Comparison of ENCODE assay signal across 19 cellular contexts in genomic region chr7:92881091-92881485, GRCh38. TPM values are rescaled to one million over a fixed set of nuclear protein-coding genes. Genes with fewer than 3 reads are reported as not detected.
DNase-seq lines count a peak whose midpoint lies in the region; ATAC-seq, FAIRE-seq and TF ChIP-seq lines count a peak whose summit lies in the region.
"Had no signal": no experiment of that assay in that cellular context is flagged by ENCODE, and none has a peak within 500 bp of the region (broad histone marks: within the 10 kb centered on the region; RNA-seq: fewer than 3 reads in every experiment).

No MANE protein-coding gene starts in this region.

- H3K4me1 Mint-ChIP-seq in activated naive CD8-positive, alpha-beta T cell treated with anti-CD3 and anti-CD28 coated beads, Interleukin-2, amount 10 ng/mL, durations not matched to agents 7 days and 5 days = peaks cover 19% of the 10 kb centered on the region
- peaks cover 21% of the 10 kb centered on the region for H3K4me1 Mint-ChIP-seq in activated naive CD8-positive, alpha-beta T cell treated with anti-CD3 and anti-CD28 coated beads for 36 hours
- peaks cover 61% of the 10 kb centered on the region for H3K4me1 Mint-ChIP-seq in activated T-helper 1 cell treated with anti-CD3 and anti-CD28 coated beads, Interleukin-12 subunit alpha, Interleukin-12 subunit beta, Interleukin-2, Interleukin-4 antibody, amounts not matched to agents 30 ng/mL and 10 ng/mL and 1 ng/mL, durations not matched to agents 14 hours and 24 hours and 36 hours (ENCODE audit: low read depth)
- peaks cover 8% of the 10 kb centered on the region in 2 donors for H3K4me1 Mint-ChIP-seq in immature natural killer cell

- peak; percentile 30 for FAIRE-seq in urothelium cell line (lab: Jason Lieb, UNC)
- FAIRE-seq: HTR-8/SVneo had no signal

- POLR2A ChIA-PET in activated naive CD8-positive, alpha-beta T cell treated with anti-CD3 and anti-CD28 coated beads, Interleukin-2, amount 10 ng/mL, durations not matched to agents 7 days and 5 days (lab: Charles Lee) = no interaction called here
- POLR2A ChIA-PET in RWPE1 (lab: Yijun Ruan, JAX; ENCODE audit: low non-redundant PET) = no interaction called here

- peaks cover 20% of the 10 kb centered on the region for H3K9me3 Mint-ChIP-seq in activated naive CD8-positive, alpha-beta T cell treated with anti-CD3 and anti-CD28 coated beads, Interleukin-2, amount 10 ng/mL, durations not matched to agents 7 days and 5 days
- peaks cover 32% of the 10 kb centered on the region for H3K9me3 Mint-ChIP-seq in activated naive CD8-positive, alpha-beta T cell treated with anti-CD3 and anti-CD28 coated beads for 36 hours
- H3K9me3 Mint-ChIP-seq in activated T-helper 1 cell treated with anti-CD3 and anti-CD28 coated beads, Interleukin-12 subunit alpha, Interleukin-12 subunit beta, Interleukin-2, Interleukin-4 antibody, amounts not matched to agents 30 ng/mL and 10 ng/mL and 1 ng/mL, durations not matched to agents 14 hours and 24 hours and 36 hours = peaks cover 43% of the 10 kb centered on the region
- peaks cover 0 to 21% (median 13%) of the 10 kb centered on the region in 6 donors for H3K9me3 Mint-ChIP-seq in immature natural killer cell

- peak overlapping the region; percentile 31 for H3K4me3 Mint-ChIP-seq in activated naive CD8-positive, alpha-beta T cell treated with anti-CD3 and anti-CD28 coated beads, Interleukin-2, amount 10 ng/mL, durations not matched to agents 7 days and 5 days
- H3K4me3 Mint-ChIP-seq in activated naive CD8-positive, alpha-beta T cell treated with anti-CD3 and anti-CD28 coated beads for 36 hours = no peak overlapping the region
- H3K4me3 Mint-ChIP-seq in activated T-helper 1 cell treated with anti-CD3 and anti-CD28 coated beads, Interleukin-12 subunit alpha, Interleukin-12 subunit beta, Interleukin-2, Interleukin-4 antibody, amounts not matched to agents 30 ng/mL and 10 ng/mL and 1 ng/mL, durations not matched to agents 14 hours and 24 hours and 36 hours = peak overlapping the region; percentile 43
- H3K4me3 Mint-ChIP-seq in immature natural killer cell = no peak overlapping the region
- H3K4me3 Mint-ChIP-seq: CD4-positive, CD25-positive, alpha-beta regulatory T cell had no signal

- TF ChIP-seq CTCF in RWPE1 (conservative IDR thresholded peaks at IDR 0.05; ENCODE audit: low read depth) = no peak

- peak; percentile 54 for ATAC-seq in activated naive CD8-positive, alpha-beta T cell treated with anti-CD3 and anti-CD28 coated beads, Interleukin-2, amount 10 ng/mL, durations not matched to agents 7 days and 5 days (ENCODE audit: low read depth)
- ATAC-seq in HG02588 (IDR thresholded peaks at IDR 0.05; ENCODE audit: unreplicated experiment) = no peak

- H3K27ac Mint-ChIP-seq in activated naive CD8-positive, alpha-beta T cell treated with anti-CD3 and anti-CD28 coated beads, Interleukin-2, amount 10 ng/mL, durations not matched to agents 7 days and 5 days = peak overlapping the region; percentile 18
- H3K27ac Mint-ChIP-seq in activated naive CD8-positive, alpha-beta T cell treated with anti-CD3 and anti-CD28 coated beads for 36 hours = no peak overlapping the region
- peak overlapping the region; percentile 76 for H3K27ac Mint-ChIP-seq in activated T-helper 1 cell treated with anti-CD3 and anti-CD28 coated beads, Interleukin-12 subunit alpha, Interleukin-12 subunit beta, Interleukin-2, Interleukin-4 antibody, amounts not matched to agents 30 ng/mL and 10 ng/mL and 1 ng/mL, durations not matched to agents 14 hours and 24 hours and 36 hours
- peak overlapping the region in 1 of 6 donors; percentile 26 for H3K27ac Mint-ChIP-seq in immature natural killer cell
- H3K27ac Mint-ChIP-seq: CD4-positive, CD25-positive, alpha-beta regulatory T cell had no signal

- peaks cover 25% of the 10 kb centered on the region for H3K36me3 Mint-ChIP-seq in activated naive CD8-positive, alpha-beta T cell treated with anti-CD3 and anti-CD28 coated beads, Interleukin-2, amount 10 ng/mL, durations not matched to agents 7 days and 5 days
- H3K36me3 Mint-ChIP-seq in activated naive CD8-positive, alpha-beta T cell treated with anti-CD3 and anti-CD28 coated beads for 36 hours = peaks cover 11% of the 10 kb centered on the region
- peaks cover 21% of the 10 kb centered on the region for H3K36me3 Mint-ChIP-seq in activated T-helper 1 cell treated with anti-CD3 and anti-CD28 coated beads, Interleukin-12 subunit alpha, Interleukin-12 subunit beta, Interleukin-2, Interleukin-4 antibody, amounts not matched to agents 30 ng/mL and 10 ng/mL and 1 ng/mL, durations not matched to agents 14 hours and 24 hours and 36 hours (ENCODE audit: low read depth)
- H3K36me3 Mint-ChIP-seq in immature natural killer cell = peaks cover 0 to 11% (median 10%) of the 10 kb centered on the region in 3 donors
- H3K36me3 Mint-ChIP-seq: CD4-positive, CD25-positive, alpha-beta regulatory T cell had no signal

- DNase-seq in activated naive CD8-positive, alpha-beta T cell treated with anti-CD3 and anti-CD28 coated beads, Interleukin-2, amount 10 ng/mL, durations not matched to agents 7 days and 5 days = no peak
- DNase-seq in activated naive CD8-positive, alpha-beta T cell treated with anti-CD3 and anti-CD28 coated beads for 36 hours = no peak
- DNase-seq in activated T-helper 1 cell treated with anti-CD3 and anti-CD28 coated beads, Interleukin-12 subunit alpha, Interleukin-12 subunit beta, Interleukin-2, Interleukin-4 antibody, amounts not matched to agents 30 ng/mL and 10 ng/mL and 1 ng/mL, durations not matched to agents 14 hours and 24 hours and 36 hours (ENCODE audit: low spot score) = no peak
- peak; percentile 31 to 35 (median 33) for DNase-seq in immature natural killer cell
- no peak for DNase-seq in urothelium cell line (ENCODE audit: low spot score)
- DNase-seq in foreskin melanocyte = no peak
- no peak for DNase-seq in RWPE1 (ENCODE audit: low spot score)
- DNase-seq: CD4-positive, CD25-positive, alpha-beta regulatory T cell; GM23248; HCEC 1CT; KG1; NCI-H1092 treated with DMSO at 0.1 percent for 48 hours; NCI-H1436 treated with DMSO at 0.1 percent for 48 hours; NCI-H2029; NCI-H2227 treated with DMSO at 0.1 percent for 48 hours; NCI-H510A; NK-92 treated with Interleukin-12 subunit alpha and Interleukin-12 subunit beta, amount 100 ng/mL, for 24 hours had no signal

- peaks cover 6% of the 10 kb centered on the region for H3K27me3 Mint-ChIP-seq in activated naive CD8-positive, alpha-beta T cell treated with anti-CD3 and anti-CD28 coated beads, Interleukin-2, amount 10 ng/mL, durations not matched to agents 7 days and 5 days
- peaks cover 11% of the 10 kb centered on the region for H3K27me3 Mint-ChIP-seq in activated naive CD8-positive, alpha-beta T cell treated with anti-CD3 and anti-CD28 coated beads for 36 hours
- no peaks in the 10 kb centered on the region for H3K27me3 Mint-ChIP-seq in activated T-helper 1 cell treated with anti-CD3 and anti-CD28 coated beads, Interleukin-12 subunit alpha, Interleukin-12 subunit beta, Interleukin-2, Interleukin-4 antibody, amounts not matched to agents 30 ng/mL and 10 ng/mL and 1 ng/mL, durations not matched to agents 14 hours and 24 hours and 36 hours (ENCODE audit: insufficient read depth)
- peaks cover 0 to 4% (median 2%) of the 10 kb centered on the region in 3 donors for H3K27me3 Mint-ChIP-seq in immature natural killer cell (ENCODE audit: low read depth in 3 of 3)
- H3K27me3 Mint-ChIP-seq: CD4-positive, CD25-positive, alpha-beta regulatory T cell had no signal

- H3K27ac ChIP-seq in RWPE1 = no peak overlapping the region
- H3K27ac ChIP-seq: GM23248 had no signal

- CTCF ChIA-PET in RWPE1 (lab: Yijun Ruan, JAX) = no interaction called here

- intact Hi-C loops in activated T-helper 1 cell treated with anti-CD3 and anti-CD28 coated beads, Interleukin-12 subunit alpha, Interleukin-12 subunit beta, Interleukin-2, Interleukin-4 antibody, amounts not matched to agents 30 ng/mL and 10 ng/mL and 1 ng/mL, durations not matched to agents 14 hours and 24 hours and 36 hours (cut with micrococcal nuclease) = no loop called here

RNA-seq across cellular contexts. Expression of gene CDK6, which starts 44.7 kb away (rescaled TPM):
- 10 to 100 TPM; 98.6 to 99.8 TPM for total RNA-seq in activated naive CD8-positive, alpha-beta T cell treated with anti-CD3 and anti-CD28 coated beads, Interleukin-2, amount 10 ng/mL, durations not matched to agents 7 days and 5 days
- 100 to 1,000 TPM; 103 to 106 TPM for total RNA-seq in activated naive CD8-positive, alpha-beta T cell treated with anti-CD3 and anti-CD28 coated beads for 36 hours
- total RNA-seq in activated T-helper 1 cell treated with anti-CD3 and anti-CD28 coated beads, Interleukin-12 subunit alpha, Interleukin-12 subunit beta, Interleukin-2, Interleukin-4 antibody, amounts not matched to agents 30 ng/mL and 10 ng/mL and 1 ng/mL, durations not matched to agents 14 hours and 24 hours and 36 hours = 328 and 332 TPM in 2 replicates
- 10 to 100 TPM; 11.1 to 21.2 (median 15.8) TPM for polyA plus RNA-seq in immature natural killer cell

Comparison
In these comparisons a context has a peak if more than half of its experiments do, and no peak if none do; other contexts are left out.
1. H3K4me3 Mint-ChIP-seq: peak in activated naive CD8-positive, alpha-beta T cell treated with anti-CD3 and anti-CD28 coated beads, Interleukin-2, amount 10 ng/mL, durations not matched to agents 7 days and 5 days (single experiment) and activated T-helper 1 cell treated with anti-CD3 and anti-CD28 coated beads, Interleukin-12 subunit alpha, Interleukin-12 subunit beta, Interleukin-2, Interleukin-4 antibody, amounts not matched to agents 30 ng/mL and 10 ng/mL and 1 ng/mL, durations not matched to agents 14 hours and 24 hours and 36 hours (single experiment); none in activated naive CD8-positive, alpha-beta T cell treated with anti-CD3 and anti-CD28 coated beads for 36 hours (single experiment) and immature natural killer cell (0 of 5).
2. DNase-seq: peak in immature natural killer cell (3 of 3); none in activated naive CD8-positive, alpha-beta T cell treated with anti-CD3 and anti-CD28 coated beads, Interleukin-2, amount 10 ng/mL, durations not matched to agents 7 days and 5 days (single experiment), activated naive CD8-positive, alpha-beta T cell treated with anti-CD3 and anti-CD28 coated beads for 36 hours (single experiment), activated T-helper 1 cell treated with anti-CD3 and anti-CD28 coated beads, Interleukin-12 subunit alpha, Interleukin-12 subunit beta, Interleukin-2, Interleukin-4 antibody, amounts not matched to agents 30 ng/mL and 10 ng/mL and 1 ng/mL, durations not matched to agents 14 hours and 24 hours and 36 hours (single experiment), urothelium cell line (single experiment), foreskin melanocyte (single experiment) and RWPE1 (single experiment).